1 cellular context compared by ENCODE assay signal in genomic region chr10:63629363-63630084, GRCh38.
TF ChIP-seq lines count a peak whose summit lies in the region.

No MANE protein-coding gene starts in this region.

TF ChIP-seq in HepG2, 621 proteins besides CTCF, POLR2A, EP300 and RAD21 (continued from another document):
- TF ChIP-seq, protein P1, sequence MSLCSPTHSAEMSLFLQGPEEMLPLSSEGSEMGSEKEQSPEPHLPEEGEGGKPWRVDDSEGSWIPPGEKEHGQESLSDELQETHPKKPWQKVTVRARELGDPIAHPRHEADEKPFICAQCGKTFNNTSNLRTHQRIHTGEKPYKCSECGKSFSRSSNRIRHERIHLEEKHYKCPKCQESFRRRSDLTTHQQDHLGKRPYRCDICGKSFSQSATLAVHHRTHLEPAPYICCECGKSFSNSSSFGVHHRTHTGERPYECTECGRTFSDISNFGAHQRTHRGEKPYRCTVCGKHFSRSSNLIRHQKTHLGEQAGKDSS (CRISPR knock-in tag; IDR thresholded peaks at IDR 0.05; ENCODE audit: borderline replicate concordance, low read depth), result 0 out of 2 replicates have a peak, but pooled peaks have one; percentile 30
- peak; percentile 51; the same call in 1 of the 2 replicates for TF ChIP-seq TARDBP (CRISPR knock-in tag; IDR thresholded peaks at IDR 0.05)
- TF ChIP-seq SCMH1 (CRISPR knock-in tag; IDR thresholded peaks at IDR 0.05; ENCODE audit: borderline replicate concordance), result no peak
- TF ChIP-seq CERS6 (CRISPR knock-in tag; IDR thresholded peaks at IDR 0.05), result no peak
- TF ChIP-seq NFRKB (IDR thresholded peaks at IDR 0.05), result no peak
- no peak for TF ChIP-seq TEAD2 (CRISPR knock-in tag; IDR thresholded peaks at IDR 0.05)
- no peak for TF ChIP-seq ZKSCAN5 (CRISPR knock-in tag; IDR thresholded peaks at IDR 0.05)
- TF ChIP-seq TFDP1 (CRISPR knock-in tag; IDR thresholded peaks at IDR 0.05; ENCODE audit: borderline replicate concordance), result no peak
- TF ChIP-seq, protein P2, sequence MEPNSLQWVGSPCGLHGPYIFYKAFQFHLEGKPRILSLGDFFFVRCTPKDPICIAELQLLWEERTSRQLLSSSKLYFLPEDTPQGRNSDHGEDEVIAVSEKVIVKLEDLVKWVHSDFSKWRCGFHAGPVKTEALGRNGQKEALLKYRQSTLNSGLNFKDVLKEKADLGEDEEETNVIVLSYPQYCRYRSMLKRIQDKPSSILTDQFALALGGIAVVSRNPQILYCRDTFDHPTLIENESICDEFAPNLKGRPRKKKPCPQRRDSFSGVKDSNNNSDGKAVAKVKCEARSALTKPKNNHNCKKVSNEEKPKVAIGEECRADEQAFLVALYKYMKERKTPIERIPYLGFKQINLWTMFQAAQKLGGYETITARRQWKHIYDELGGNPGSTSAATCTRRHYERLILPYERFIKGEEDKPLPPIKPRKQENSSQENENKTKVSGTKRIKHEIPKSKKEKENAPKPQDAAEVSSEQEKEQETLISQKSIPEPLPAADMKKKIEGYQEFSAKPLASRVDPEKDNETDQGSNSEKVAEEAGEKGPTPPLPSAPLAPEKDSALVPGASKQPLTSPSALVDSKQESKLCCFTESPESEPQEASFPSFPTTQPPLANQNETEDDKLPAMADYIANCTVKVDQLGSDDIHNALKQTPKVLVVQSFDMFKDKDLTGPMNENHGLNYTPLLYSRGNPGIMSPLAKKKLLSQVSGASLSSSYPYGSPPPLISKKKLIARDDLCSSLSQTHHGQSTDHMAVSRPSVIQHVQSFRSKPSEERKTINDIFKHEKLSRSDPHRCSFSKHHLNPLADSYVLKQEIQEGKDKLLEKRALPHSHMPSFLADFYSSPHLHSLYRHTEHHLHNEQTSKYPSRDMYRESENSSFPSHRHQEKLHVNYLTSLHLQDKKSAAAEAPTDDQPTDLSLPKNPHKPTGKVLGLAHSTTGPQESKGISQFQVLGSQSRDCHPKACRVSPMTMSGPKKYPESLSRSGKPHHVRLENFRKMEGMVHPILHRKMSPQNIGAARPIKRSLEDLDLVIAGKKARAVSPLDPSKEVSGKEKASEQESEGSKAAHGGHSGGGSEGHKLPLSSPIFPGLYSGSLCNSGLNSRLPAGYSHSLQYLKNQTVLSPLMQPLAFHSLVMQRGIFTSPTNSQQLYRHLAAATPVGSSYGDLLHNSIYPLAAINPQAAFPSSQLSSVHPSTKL (CRISPR knock-in tag; IDR thresholded peaks at IDR 0.05), result peak; percentile 50; the same call in 1 of the 2 replicates
- no peak for TF ChIP-seq HMG20B (CRISPR knock-in tag; conservative IDR thresholded peaks at IDR 0.05)
- no peak for TF ChIP-seq ZNF713 (CRISPR knock-in tag; IDR thresholded peaks at IDR 0.05)
- peak; percentile 96 for TF ChIP-seq ZSCAN30 (CRISPR knock-in tag; IDR thresholded peaks at IDR 0.05)
- no peak for TF ChIP-seq ZBTB43 (CRISPR knock-in tag; conservative IDR thresholded peaks at IDR 0.05)
- TF ChIP-seq ZNF850 (CRISPR knock-in tag; conservative IDR thresholded peaks at IDR 0.05), result no peak
- TF ChIP-seq ZEB1 (IDR thresholded peaks at IDR 0.05; ENCODE audit: insufficient replicate concordance, low read depth), result no peak
